Comparison of ENCODE assay signal across 21 cellular contexts in genomic region chr1:2930971-2931721, GRCh38.
DNase-seq lines count a peak whose midpoint lies in the region; ATAC-seq and TF ChIP-seq lines count a peak whose summit lies in the region.
"Had no signal": no experiment of that assay in that cellular context is flagged by ENCODE, and none has a peak within 500 bp of the region (broad histone marks: within the 10 kb centered on the region; RNA-seq: fewer than 3 reads in every experiment).

No MANE protein-coding gene starts in this region.

- H3K4me3 ChIP-seq in right atrium auricular region (no peak overlapping the region), neuronal stem cell (ENCODE audit: low read length in 2 of 2) (no peak overlapping the region)
- H3K4me3 ChIP-seq: A549, BLaER1, GM12878 had no signal

- H3K36me3 ChIP-seq in right atrium auricular region (no peaks in the 10 kb centered on the region), neuronal stem cell (replicated peaks in 1 of 2; ENCODE audit: control insufficient read depth in 2 of 2, insufficient read depth in 2 of 2, low read length in 2 of 2) (no peaks in the 10 kb centered on the region)
- H3K36me3 ChIP-seq: BE2C, BLaER1 had no signal

- no peak overlapping the region for H2BK120ac ChIP-seq in neuronal stem cell (ENCODE audit: low read depth, low read length)

- TF ChIP-seq CTCF in right atrium auricular region (IDR thresholded peaks at IDR 0.05) = no peak

- H3K23ac ChIP-seq in neuronal stem cell (ENCODE audit: low read depth, low read length, poor library complexity) = peak overlapping the region; percentile 89

- peak overlapping the region; percentile 56 for H3K14ac ChIP-seq in neuronal stem cell (ENCODE audit: low read length)

- DNase-seq in Right ventricle myocardium inferior (ENCODE audit: missing footprints) (peak; percentile 46), right atrium auricular region (ENCODE audit: low spot score) (no peak), neuronal stem cell (ENCODE audit: low spot score) (no peak), NCI-H2029 treated with DMSO at 0.1 percent for 48 hours (lab: John Stamatoyannopoulos, UW) (no peak)
- DNase-seq in activated CD8-positive, alpha-beta memory T cell treated with anti-CD3 and anti-CD28 coated beads, Interleukin-2, amount 50 U/mL, for 4 hours = no peak
- DNase-seq: BE2C; C1 segment of cervical spinal cord; CD4-positive, alpha-beta memory T cell; CD4-positive, CD25-positive, alpha-beta regulatory T cell; COR-L47; DMS 273 treated with DMSO at 0.1 percent for 48 hours; DMS153; DMS53; DMS79; DND-41; EL; GDM1 had no signal

- H3K4me1 ChIP-seq in right atrium auricular region (no peaks in the 10 kb centered on the region), neuronal stem cell (ENCODE audit: control insufficient read depth in 2 of 2, insufficient read depth in 1 of 2, low read depth in 1 of 2, low read length in 2 of 2) (no peaks in the 10 kb centered on the region)
- H3K4me1 ChIP-seq: A549, BE2C had no signal

- H4K8ac ChIP-seq in neuronal stem cell (ENCODE audit: low read depth, low read length) = peak overlapping the region; percentile 43

- peak overlapping the region; percentile 64 for H2BK15ac ChIP-seq in neuronal stem cell (ENCODE audit: low read length)

- no peak overlapping the region for H3K4me2 ChIP-seq in neuronal stem cell (ENCODE audit: insufficient read depth, low read length, poor library complexity, severe bottlenecking)
- H3K4me2 ChIP-seq: A549, BLaER1 had no signal

- peak overlapping the region; percentile 71 for H3K18ac ChIP-seq in neuronal stem cell (ENCODE audit: low read length)

- intact Hi-C loops in Right ventricle myocardium inferior (cut with DNase I) = no loop called here

- H3K4ac ChIP-seq in neuronal stem cell (ENCODE audit: low read length) = no peak overlapping the region

- peak overlapping the region; percentile 58 for H2BK12ac ChIP-seq in neuronal stem cell (ENCODE audit: low read length)

- ATAC-seq in Right ventricle myocardium inferior = no peak
- ATAC-seq: A549, GM12878 had no signal

- H2AFZ ChIP-seq in neuronal stem cell (ENCODE audit: low read length) = no peak overlapping the region

- H3K9me3 ChIP-seq in right atrium auricular region (no peaks in the 10 kb centered on the region), neuronal stem cell (replicated peaks in 1 of 2; ENCODE audit: control insufficient read depth in 2 of 2, insufficient read depth in 1 of 2, low read depth in 1 of 2, low read length in 2 of 2) (peaks cover 0 to 2% of the 10 kb centered on the region in 2 donors)
- H3K9me3 ChIP-seq: A549, BE2C, BLaER1 had no signal

- H3K27ac ChIP-seq in right atrium auricular region (no peak overlapping the region), neuronal stem cell (replicated peaks; ENCODE audit: low read length) (no peak overlapping the region)
- H3K27ac ChIP-seq: 22Rv1, A549, BLaER1 had no signal

- H3K79me1 ChIP-seq in neuronal stem cell (ENCODE audit: low read depth, low read length) = no peaks in the 10 kb centered on the region

- H4K91ac ChIP-seq in neuronal stem cell (ENCODE audit: low read depth, low read length, poor library complexity) = no peak overlapping the region

- H3K27me3 ChIP-seq in right atrium auricular region (no peaks in the 10 kb centered on the region), neuronal stem cell (ENCODE audit: control insufficient read depth in 3 of 3, insufficient read depth in 3 of 3, low read depth in 1 of 3, low read length in 3 of 3) (peaks cover 0 to 88% (median 0%) of the 10 kb centered on the region in 3 experiments)

- H2AK5ac ChIP-seq in neuronal stem cell (ENCODE audit: low read depth, low read length) = peak overlapping the region; percentile 94

- peak overlapping the region; percentile 90 for H2BK5ac ChIP-seq in neuronal stem cell (ENCODE audit: low read length)

- WGBS in neuronal stem cell (ENCODE audit: extremely low coverage in 2 of 2, insufficient read length in 2 of 2, insufficient replicate concordance in 1 of 2), 2 donors = no CpG with 5 or more reads among the region's 35 CpGs

- H3K9ac ChIP-seq in neuronal stem cell (ENCODE audit: low read depth, low read length, poor library complexity) = peak overlapping the region; percentile 12
- H3K9ac ChIP-seq: BLaER1 had no signal
